In genomic region chr3:48088749-48089466, GRCh38 we compare ENCODE assay signal across 8 cellular contexts.
A peak's percentile ranks its signal among the peaks of the same experiment; 100 is the strongest.
DNase-seq lines count a peak whose midpoint lies in the region; ATAC-seq, FAIRE-seq and TF ChIP-seq lines count a peak whose summit lies in the region.

No MANE protein-coding gene starts in this region.

- no peaks in the 10 kb centered on the region for H3K9me3 ChIP-seq in upper lobe of right lung

- H3K27me3 ChIP-seq in upper lobe of right lung, result no peaks in the 10 kb centered on the region

- H3K4me1 ChIP-seq in upper lobe of right lung, result peaks cover 33% of the 10 kb centered on the region

- ATAC-seq in HG02840 (IDR thresholded peaks at IDR 0.05; ENCODE audit: low FRiP score, unreplicated experiment), result peak; percentile 93
- ATAC-seq in left cardiac atrium, result peak; percentile 96
- peak; percentile 97 for ATAC-seq in upper lobe of right lung

- FAIRE-seq in GM12892 (lab: Jason Lieb, UNC), result peak; percentile 98

- H3K36me3 ChIP-seq in upper lobe of right lung, result no peaks in the 10 kb centered on the region

- H3K4me3 ChIP-seq in upper lobe of right lung, result peak overlapping the region; percentile 90

- peak; percentile 84 for DNase-seq in GM12892 (ENCODE audit: insufficient read length)
- DNase-seq in NCI-H1436 treated with DMSO at 0.1 percent for 48 hours (lab: John Stamatoyannopoulos, UW), result peak; percentile 37
- DNase-seq in T follicular helper cell (ENCODE audit: low read depth), result peak; percentile 89
- peak; percentile 96 for DNase-seq in amniotic epithelial cell (ENCODE audit: low read depth)
- DNase-seq in left cardiac atrium, result peak; percentile 97
- peak; percentile 99 for DNase-seq in posterior vena cava (ENCODE audit: low spot score)
- DNase-seq in upper lobe of right lung, result peak; percentile 99

- peak overlapping the region; percentile 98 for H3K27ac ChIP-seq in upper lobe of right lung

- TF ChIP-seq POLR2A in GM12892 (IDR thresholded peaks at IDR 0.05; ENCODE audit: low read depth, low read length), result peak; percentile 91

- TF ChIP-seq CTCF in upper lobe of right lung (IDR thresholded peaks at IDR 0.05), result peak; percentile 18

- intact Hi-C loops in left cardiac atrium (cut with DNase I) (loop anchor here in 1 of 2 donors (2.0 to 5.0 kb wide), 2 partner anchors 62 to 72 kb away; partner anchors contain the start of gene MAP4), posterior vena cava (cut with DNase I) (loop anchor here in 1 of 2 donors (10.0 kb wide), 1 partner anchor 54 kb away; no protein-coding TSS in a partner anchor), upper lobe of right lung (cut with DNase I) (no loop called here)

Comparison
In these comparisons a context has a peak if more than half of its experiments do, and no peak if none do; other contexts are left out.
1. Peak in every context shown above with its lines: DNase-seq, ATAC-seq, H3K4me3 ChIP-seq and H3K27ac ChIP-seq.
2. DNase-seq: peak in every context shown above with its lines; median percentile 99 in posterior vena cava; 99 in upper lobe of right lung; 97 in left cardiac atrium; 96 in amniotic epithelial cell; 89 in T follicular helper cell; 84 in GM12892; 37 in NCI-H1436 treated with DMSO at 0.1 percent for 48 hours.